ENCODE assay signal across 30 cellular contexts in genomic region chr3:152211655-152212054, GRCh38. TPM values are rescaled to one million over a fixed set of nuclear protein-coding genes. Genes with fewer than 3 reads are reported as not detected.
DNase-seq lines count a peak whose midpoint lies in the region; ATAC-seq and TF ChIP-seq lines count a peak whose summit lies in the region.
"Had no signal": no experiment of that assay in that cellular context is flagged by ENCODE, and none has a peak within 500 bp of the region (broad histone marks: within the 10 kb centered on the region; RNA-seq: fewer than 3 reads in every experiment).

No MANE protein-coding gene starts in this region.

- peaks cover 11% of the 10 kb centered on the region for H3K36me3 Mint-ChIP-seq in activated CD8-positive, alpha-beta T cell treated with anti-CD3 and anti-CD28 coated beads, Interleukin-2, amount 10 ng/mL, durations not matched to agents 7 days and 5 days (ENCODE audit: low read depth)
- H3K36me3 Mint-ChIP-seq in activated CD8-positive, alpha-beta T cell treated with anti-CD3 and anti-CD28 coated beads for 36 hours (ENCODE audit: low read depth): peaks cover 17% of the 10 kb centered on the region
- H3K36me3 Mint-ChIP-seq in GM23338 (ENCODE audit: low read depth) (no peaks in the 10 kb centered on the region), neural progenitor cell (no peaks in the 10 kb centered on the region)
- H3K36me3 Mint-ChIP-seq: CD8-positive, alpha-beta T cell had no signal

- CTCF ChIA-PET in activated CD8-positive, alpha-beta T cell treated with anti-CD3 and anti-CD28 coated beads, Interleukin-2, amount 10 ng/mL, durations not matched to agents 7 days and 5 days (lab: Charles Lee): interaction anchor here (1.8 kb wide), 1 partner anchor 31 kb away, joined by 5 read pairs; no protein-coding TSS in a partner anchor
- CTCF ChIA-PET in activated CD8-positive, alpha-beta T cell treated with anti-CD3 and anti-CD28 coated beads for 36 hours (lab: Charles Lee): interaction anchor here (1.1 to 2.5 kb wide), 2 partner anchors 22 to 25 kb away, joined by 3 to 7 read pairs; no protein-coding TSS in a partner anchor

- 0 out of 2 replicates have a peak overlapping the region, but pooled peaks have one; percentile 2 for H2AFZ ChIP-seq in GM23338
- no peak overlapping the region for H2AFZ ChIP-seq in neural progenitor cell (replicated peaks)

- H3K4me3 ChIP-seq in GM23338 (no peak overlapping the region), neural progenitor cell (no peak overlapping the region)
- H3K4me3 ChIP-seq: body of pancreas, left lung, right lobe of liver had no signal

- intact Hi-C loops in activated CD8-positive, alpha-beta T cell treated with anti-CD3 and anti-CD28 coated beads for 36 hours (cut with micrococcal nuclease): no loop called here

- no peak overlapping the region for H3K4me3 Mint-ChIP-seq in activated CD8-positive, alpha-beta T cell treated with anti-CD3 and anti-CD28 coated beads, Interleukin-2, amount 10 ng/mL, durations not matched to agents 7 days and 5 days
- H3K4me3 Mint-ChIP-seq in activated CD8-positive, alpha-beta T cell treated with anti-CD3 and anti-CD28 coated beads for 36 hours: no peak overlapping the region
- H3K4me3 Mint-ChIP-seq in GM23338: no peak overlapping the region
- no peak overlapping the region for H3K4me3 Mint-ChIP-seq in neural progenitor cell
- H3K4me3 Mint-ChIP-seq: activated CD4-positive, alpha-beta T cell treated with anti-CD3 and anti-CD28 coated beads, Interleukin-2, amount 10 ng/mL, durations not matched to agents 7 days and 5 days; CD8-positive, alpha-beta T cell; central memory CD8-positive, alpha-beta T cell; endodermal cell; stimulated activated naive CD8-positive, alpha-beta T cell treated with anti-CD3 and anti-CD28 coated beads, Interleukin-15, amount 100 ng/mL, for 72 hours had no signal

- no peak overlapping the region for H3K27ac ChIP-seq in GM23338 (ENCODE audit: low read depth)
- H3K27ac ChIP-seq in VCaP: 0 out of 2 replicates have a peak overlapping the region, but pooled peaks have one; percentile 14
- H3K27ac ChIP-seq in neural progenitor cell: no peak overlapping the region
- H3K27ac ChIP-seq: body of pancreas, left lung, right lobe of liver had no signal

- H3K4me2 ChIP-seq in GM23338: no peak overlapping the region
- no peak overlapping the region for H3K4me2 ChIP-seq in neural progenitor cell
- H3K4me2 ChIP-seq: SK-N-SH had no signal

- H4K20me1 ChIP-seq in GM23338 (replicated peaks; ENCODE audit: insufficient read depth) (no peaks in the 10 kb centered on the region), neural progenitor cell (ENCODE audit: low read depth) (no peaks in the 10 kb centered on the region)

- no peaks in the 10 kb centered on the region for H3K9me2 ChIP-seq in GM23338 (ENCODE audit: insufficient read depth)
- H3K9me2 ChIP-seq: SK-N-SH had no signal

- peaks cover 4% of the 10 kb centered on the region for H3K9me3 Mint-ChIP-seq in activated CD8-positive, alpha-beta T cell treated with anti-CD3 and anti-CD28 coated beads, Interleukin-2, amount 10 ng/mL, durations not matched to agents 7 days and 5 days (ENCODE audit: insufficient read depth)
- peaks cover 12% of the 10 kb centered on the region for H3K9me3 Mint-ChIP-seq in activated CD8-positive, alpha-beta T cell treated with anti-CD3 and anti-CD28 coated beads for 36 hours
- H3K9me3 Mint-ChIP-seq in GM23338 (no peaks in the 10 kb centered on the region), neural progenitor cell (no peaks in the 10 kb centered on the region)
- H3K9me3 Mint-ChIP-seq: CD8-positive, alpha-beta T cell; central memory CD8-positive, alpha-beta T cell; endodermal cell; stimulated activated naive CD8-positive, alpha-beta T cell treated with anti-CD3 and anti-CD28 coated beads, Interleukin-15, amount 100 ng/mL, for 72 hours had no signal

- POLR2A ChIA-PET in activated CD8-positive, alpha-beta T cell treated with anti-CD3 and anti-CD28 coated beads, Interleukin-2, amount 10 ng/mL, durations not matched to agents 7 days and 5 days (lab: Charles Lee): no interaction called here
- POLR2A ChIA-PET in activated CD8-positive, alpha-beta T cell treated with anti-CD3 and anti-CD28 coated beads for 36 hours (lab: Charles Lee): no interaction called here

- DNase-seq in activated CD8-positive, alpha-beta T cell treated with anti-CD3 and anti-CD28 coated beads, Interleukin-2, amount 10 ng/mL, durations not matched to agents 7 days and 5 days: no peak
- no peak for DNase-seq in activated CD8-positive, alpha-beta T cell treated with anti-CD3 and anti-CD28 coated beads for 36 hours
- DNase-seq in GM23338 (ENCODE audit: low spot score) (no peak), neural progenitor cell (ENCODE audit: low spot score) (no peak), NCI-H2196 treated with DMSO at 0.1 percent for 48 hours (lab: John Stamatoyannopoulos, UW; ENCODE audit: unreplicated experiment) (no peak), GM10266 (ENCODE audit: extremely low spot score) (no peak), amygdala (lab: John Stamatoyannopoulos, UW) (no peak)
- DNase-seq: activated CD4-positive, alpha-beta T cell treated with anti-CD3 and anti-CD28 coated beads, Interleukin-2, amount 10 ng/mL, durations not matched to agents 7 days and 5 days; activated CD8-positive, alpha-beta memory T cell treated with anti-CD3 and anti-CD28 coated beads, Interleukin-2, amount 50 U/mL, for 4 hours; body of pancreas; CD8-positive, alpha-beta T cell; endodermal cell; Kasumi-1; left lung; mesenchymal stem cell; MV-4-11; NCI-H1436 treated with DMSO at 0.1 percent for 48 hours; NCI-H2081 treated with DMSO at 0.1 percent for 48 hours; NCI-H226; NCI-H526 treated with DMSO at 0.1 percent for 48 hours; posterior cingulate gyrus; right lobe of liver; SK-N-SH; stimulated activated CD4-positive, alpha-beta T cell treated with anti-CD3 and anti-CD28 coated beads, Interleukin-12 subunit alpha, Interleukin-12 subunit beta, amount 100 ng/mL, for 4 hours; stimulated activated CD4-positive, alpha-beta T cell treated with anti-CD3 and anti-CD28 coated beads, Interleukin-2, amount 100 ng/mL, for 48 hours; stimulated activated naive CD8-positive, alpha-beta T cell treated with anti-CD3 and anti-CD28 coated beads, Interleukin-15, amount 100 ng/mL, for 72 hours had no signal

- no peak overlapping the region for H3K27ac Mint-ChIP-seq in activated CD8-positive, alpha-beta T cell treated with anti-CD3 and anti-CD28 coated beads, Interleukin-2, amount 10 ng/mL, durations not matched to agents 7 days and 5 days
- no peak overlapping the region for H3K27ac Mint-ChIP-seq in activated CD8-positive, alpha-beta T cell treated with anti-CD3 and anti-CD28 coated beads for 36 hours
- H3K27ac Mint-ChIP-seq in GM23338: no peak overlapping the region
- peak overlapping the region; percentile 21 for H3K27ac Mint-ChIP-seq in neural progenitor cell
- H3K27ac Mint-ChIP-seq: activated CD4-positive, alpha-beta T cell treated with anti-CD3 and anti-CD28 coated beads, Interleukin-2, amount 10 ng/mL, durations not matched to agents 7 days and 5 days; CD8-positive, alpha-beta T cell; endodermal cell; stimulated activated naive CD8-positive, alpha-beta T cell treated with anti-CD3 and anti-CD28 coated beads, Interleukin-15, amount 100 ng/mL, for 72 hours had no signal

- no peak for TF ChIP-seq CTCF in activated CD8-positive, alpha-beta T cell treated with anti-CD3 and anti-CD28 coated beads for 36 hours (IDR thresholded peaks at IDR 0.05)
- TF ChIP-seq CTCF in GM23338 (conservative IDR thresholded peaks at IDR 0.05; ENCODE audit: low read depth in 2 of 2) (no peak), VCaP (conservative IDR thresholded peaks at IDR 0.05) (no peak), neural progenitor cell (IDR thresholded peaks at IDR 0.05) (no peak), GM10266 (IDR thresholded peaks at IDR 0.05; ENCODE audit: control insufficient read depth, insufficient read depth, low read depth, missing control alignments) (no peak)

- peak; percentile 25 for ATAC-seq in activated CD8-positive, alpha-beta T cell treated with anti-CD3 and anti-CD28 coated beads, Interleukin-2, amount 10 ng/mL, durations not matched to agents 7 days and 5 days
- ATAC-seq in activated CD8-positive, alpha-beta T cell treated with anti-CD3 and anti-CD28 coated beads for 36 hours: no peak
- no peak for ATAC-seq in GM23338
- ATAC-seq: body of pancreas; CD8-positive, alpha-beta T cell; HepG2; left lung; right lobe of liver; Right ventricle myocardium inferior; stimulated activated naive CD8-positive, alpha-beta T cell treated with anti-CD3 and anti-CD28 coated beads, Interleukin-15, amount 100 ng/mL, for 72 hours had no signal

- peaks cover 63% of the 10 kb centered on the region for H3K4me1 Mint-ChIP-seq in activated CD8-positive, alpha-beta T cell treated with anti-CD3 and anti-CD28 coated beads, Interleukin-2, amount 10 ng/mL, durations not matched to agents 7 days and 5 days (ENCODE audit: low read depth)
- peaks cover 61% of the 10 kb centered on the region for H3K4me1 Mint-ChIP-seq in activated CD8-positive, alpha-beta T cell treated with anti-CD3 and anti-CD28 coated beads for 36 hours (ENCODE audit: low read depth)
- H3K4me1 Mint-ChIP-seq in GM23338 (peaks cover 8% of the 10 kb centered on the region), neural progenitor cell (no peaks in the 10 kb centered on the region)

- H3K9ac ChIP-seq in neural progenitor cell: no peak overlapping the region
- H3K9ac ChIP-seq: SK-N-SH had no signal

- H3K79me2 ChIP-seq in GM23338 (replicated peaks; ENCODE audit: insufficient read depth): no peaks in the 10 kb centered on the region
- no peaks in the 10 kb centered on the region for H3K79me2 ChIP-seq in neural progenitor cell (ENCODE audit: low read depth)

- H3K27me3 Mint-ChIP-seq in activated CD8-positive, alpha-beta T cell treated with anti-CD3 and anti-CD28 coated beads, Interleukin-2, amount 10 ng/mL, durations not matched to agents 7 days and 5 days (ENCODE audit: low read depth): no peaks in the 10 kb centered on the region
- H3K27me3 Mint-ChIP-seq in activated CD8-positive, alpha-beta T cell treated with anti-CD3 and anti-CD28 coated beads for 36 hours: no peaks in the 10 kb centered on the region
- H3K27me3 Mint-ChIP-seq in GM23338 (ENCODE audit: insufficient read depth, low read depth, poor library complexity): peaks cover 2% of the 10 kb centered on the region
- no peaks in the 10 kb centered on the region for H3K27me3 Mint-ChIP-seq in neural progenitor cell (ENCODE audit: insufficient read depth, low read depth)
- H3K27me3 Mint-ChIP-seq: activated CD4-positive, alpha-beta T cell treated with anti-CD3 and anti-CD28 coated beads, Interleukin-2, amount 10 ng/mL, durations not matched to agents 7 days and 5 days; central memory CD8-positive, alpha-beta T cell; stimulated activated naive CD8-positive, alpha-beta T cell treated with anti-CD3 and anti-CD28 coated beads, Interleukin-15, amount 100 ng/mL, for 72 hours had no signal

- H3F3A ChIP-seq in GM23338 (replicated peaks; ENCODE audit: low read depth): no peaks in the 10 kb centered on the region
- H3F3A ChIP-seq in neural progenitor cell (ENCODE audit: low read depth): no peaks in the 10 kb centered on the region

- H3K4me1 ChIP-seq in GM23338 (ENCODE audit: insufficient read depth): no peaks in the 10 kb centered on the region
- no peaks in the 10 kb centered on the region for H3K4me1 ChIP-seq in neural progenitor cell
- H3K4me1 ChIP-seq: body of pancreas, right lobe of liver had no signal

- H3K9me3 ChIP-seq in neural progenitor cell (ENCODE audit: low read depth): no peaks in the 10 kb centered on the region
- H3K9me3 ChIP-seq: body of pancreas, left lung, right lobe of liver, SK-N-SH had no signal

- H3K27me3 ChIP-seq in GM23338 (ENCODE audit: insufficient read depth): no peaks in the 10 kb centered on the region
- H3K27me3 ChIP-seq in neural progenitor cell: no peaks in the 10 kb centered on the region
- H3K27me3 ChIP-seq: body of pancreas, left lung, right lobe of liver had no signal

- H3K36me3 ChIP-seq in GM23338 (ENCODE audit: insufficient read depth): no peaks in the 10 kb centered on the region
- H3K36me3 ChIP-seq in neural progenitor cell: no peaks in the 10 kb centered on the region
- H3K36me3 ChIP-seq: left lung, right lobe of liver had no signal

RNA-seq across cellular contexts. Expression of gene MBNL1, which starts 57.1 kb away (rescaled TPM):
- total RNA-seq in activated CD8-positive, alpha-beta T cell treated with anti-CD3 and anti-CD28 coated beads, Interleukin-2, amount 10 ng/mL, durations not matched to agents 7 days and 5 days: 100 to 1,000 TPM; 469 to 504 TPM
- total RNA-seq in activated CD8-positive, alpha-beta T cell treated with anti-CD3 and anti-CD28 coated beads for 36 hours: 100 to 1,000 TPM; 341 to 360 TPM
- 15.7 and 23.2 TPM in 2 replicates for total RNA-seq in GM23338 (2014; rRNA removed; shearing (Covaris generic))
- polyA plus RNA-seq in GM23338 (2016; fragmentation: Nextera tagmentation; extraction: Ambion mirVana): 8.4 and 9.4 TPM in 2 replicates
- 9.8 and 14.7 TPM in 2 replicates for total RNA-seq in neural progenitor cell (ENCODE audit: low replicate concordance)

Comparison
In these comparisons a context has a peak if more than half of its experiments do, and no peak if none do; other contexts are left out.
1. RNA of gene MBNL1, which starts 57.1 kb away (total RNA-seq): 469 to 504 TPM in activated CD8-positive, alpha-beta T cell treated with anti-CD3 and anti-CD28 coated beads, Interleukin-2, amount 10 ng/mL, durations not matched to agents 7 days and 5 days and 341 to 360 TPM in activated CD8-positive, alpha-beta T cell treated with anti-CD3 and anti-CD28 coated beads for 36 hours; 15.7 to 23.2 TPM in GM23338 and 9.8 to 14.7 TPM in neural progenitor cell; every median in the first group is over 10 times any median in the second.